In genomic region chr22:20582520-20583361, GRCh38 we compare ENCODE assay signal across 18 cellular contexts.
"Had no signal": no experiment of that assay in that cellular context is flagged by ENCODE, and none has a peak within 500 bp of the region (broad histone marks: within the 10 kb centered on the region; RNA-seq: fewer than 3 reads in every experiment).

No MANE protein-coding gene starts in this region.

- DNase-seq: activated B cell treated with CpG ODN at 0.5 μM for 24 hours; activated CD4-positive, alpha-beta memory T cell treated with anti-CD3 and anti-CD28 coated beads for 36 hours; activated CD4-positive, alpha-beta T cell treated with anti-CD3 and anti-CD28 coated beads for 4 hours; activated effector memory CD4-positive, alpha-beta T cell treated with anti-CD3 and anti-CD28 coated beads, Interleukin-2, amount 50 U/mL, for 16 hours; activated T-cell treated with anti-CD3 and anti-CD28 coated beads, Interleukin-2, amount 50 U/mL, for 48 hours; colonic mucosa; foreskin melanocyte; kidney glomerular epithelial cell; naive thymus-derived CD8-positive, alpha-beta T cell; SK-N-SH; stimulated activated CD4-positive, alpha-beta T cell treated with anti-CD3 and anti-CD28 coated beads, Interleukin-4, amount 100 ng/mL, for 4 hours; stimulated activated naive CD4-positive, alpha-beta T cell; uterus had no signal

- H3K27me3 Mint-ChIP-seq: activated B cell treated with CpG ODN at 0.5 μM for 24 hours; activated CD4-positive, alpha-beta memory T cell treated with anti-CD3 and anti-CD28 coated beads for 36 hours; naive thymus-derived CD8-positive, alpha-beta T cell had no signal

- H3K9me3 Mint-ChIP-seq: activated B cell treated with CpG ODN at 0.5 μM for 24 hours; activated CD4-positive, alpha-beta memory T cell treated with anti-CD3 and anti-CD28 coated beads for 36 hours; activated naive CD4-positive, alpha-beta T cell treated with anti-CD3 and anti-CD28 coated beads, Interleukin-2, amount 50 U/mL, for 72 hours; naive thymus-derived CD8-positive, alpha-beta T cell; T-helper 2 cell treated with Interferon-gamma antibody and Interleukin-4, amounts not matched to agents 5 μg/mL and 100 μg/mL, for 36 hours had no signal

- H3K4me1 Mint-ChIP-seq: activated B cell treated with CpG ODN at 0.5 μM for 24 hours had no signal

- H3K27ac ChIP-seq: colonic mucosa, pancreas, tibial nerve, uterus had no signal

- H3K36me3 Mint-ChIP-seq: activated naive CD4-positive, alpha-beta T cell treated with anti-CD3 and anti-CD28 coated beads, Interleukin-2, amount 50 U/mL, for 72 hours had no signal

- ATAC-seq: activated naive CD4-positive, alpha-beta T cell treated with anti-CD3 and anti-CD28 coated beads, Interleukin-2, amount 50 U/mL, for 72 hours; naive thymus-derived CD8-positive, alpha-beta T cell; pancreas; sciatic nerve had no signal

- H3K27ac Mint-ChIP-seq: activated B cell treated with CpG ODN at 0.5 μM for 24 hours; activated CD4-positive, alpha-beta memory T cell treated with anti-CD3 and anti-CD28 coated beads for 36 hours; T-helper 2 cell treated with Interferon-gamma antibody and Interleukin-4, amounts not matched to agents 5 μg/mL and 100 μg/mL, for 36 hours had no signal

- H3K4me3 Mint-ChIP-seq: activated B cell treated with CpG ODN at 0.5 μM for 24 hours; activated CD4-positive, alpha-beta memory T cell treated with anti-CD3 and anti-CD28 coated beads for 36 hours; naive thymus-derived CD8-positive, alpha-beta T cell; T-helper 2 cell treated with Interferon-gamma antibody and Interleukin-4, amounts not matched to agents 5 μg/mL and 100 μg/mL, for 36 hours had no signal
